ENCODE assay signal across 35 cellular contexts in genomic region chr5:75907651-75908050, GRCh38.
"Had no signal": no experiment of that assay in that cellular context is flagged by ENCODE, and none has a peak within 500 bp of the region (broad histone marks: within the 10 kb centered on the region; RNA-seq: fewer than 3 reads in every experiment).

No MANE protein-coding gene starts in this region.

- H3K36me3 ChIP-seq: MG63 had no signal

- DNase-seq: Karpas-422, Kasumi-1, KG1, MG63, MM.1S, MV-4-11, NCI-H1048, NCI-H1092, NCI-H1092 treated with DMSO at 0.1 percent for 48 hours, NCI-H1105, NCI-H1105 treated with DMSO at 0.1 percent for 48 hours, NCI-H1417, NCI-H1417 treated with DMSO at 0.1 percent for 48 hours, NCI-H1436, NCI-H1436 treated with DMSO at 0.1 percent for 48 hours, NCI-H146, NCI-H1694, NCI-H1694 treated with DMSO at 0.1 percent for 48 hours, NCI-H187, NCI-H187 treated with DMSO at 0.1 percent for 48 hours, NCI-H1930, NCI-H2029, NCI-H2029 treated with DMSO at 0.1 percent for 48 hours, NCI-H2081, NCI-H2081 treated with DMSO at 0.1 percent for 48 hours, NCI-H2107, NCI-H2171, NCI-H2171 treated with DMSO at 0.1 percent for 48 hours, NCI-H2227 treated with DMSO at 0.1 percent for 48 hours, NCI-H226, NCI-H345, NCI-H446, NCI-H446 treated with DMSO at 0.1 percent for 48 hours, NCI-H510A had no signal

- H3K27ac ChIP-seq: KMS-11 had no signal

- H3K9me3 ChIP-seq: MG63 had no signal

- H3K4me3 ChIP-seq: MG63 had no signal

- H3K9ac ChIP-seq: KMS-11 had no signal

- H3K4me2 ChIP-seq: KMS-11 had no signal
